22 cellular contexts compared by ENCODE assay signal in the genomic region with DNA sequence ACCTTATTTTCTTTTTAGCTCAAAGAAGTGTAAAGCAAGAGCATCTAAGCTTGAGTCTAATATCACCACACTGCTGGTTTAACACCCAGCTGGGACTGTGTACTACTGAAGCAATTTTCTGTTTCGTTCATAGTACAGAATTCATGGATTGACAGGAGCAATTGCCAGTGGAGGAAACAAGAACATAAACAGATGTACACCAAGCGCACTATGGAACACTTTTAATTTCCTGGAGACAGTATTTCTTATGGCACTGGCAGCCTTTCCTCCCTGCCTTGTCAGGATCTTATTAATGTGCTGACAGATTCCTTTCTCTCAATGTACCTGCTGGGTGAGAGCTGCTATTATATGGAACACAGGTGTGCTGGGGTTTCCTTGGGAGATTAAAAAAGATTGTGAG.
"Had no signal": no experiment of that assay in that cellular context is flagged by ENCODE, and none has a peak within 500 bp of the region (broad histone marks: within the 10 kb centered on the region; RNA-seq: fewer than 3 reads in every experiment).

No MANE protein-coding gene starts in this region.

- ATAC-seq: gastroesophageal sphincter; heart left ventricle; left cardiac atrium; left ventricle myocardium superior; lower lobe of right lung; naive thymus-derived CD8-positive, alpha-beta T cell; right lobe of liver; stimulated activated naive CD8-positive, alpha-beta T cell treated with anti-CD3 and anti-CD28 coated beads, Interleukin-15, amount 100 ng/mL, for 72 hours had no signal

- H3K4me2 ChIP-seq: hepatocyte, neural progenitor cell had no signal

- DNase-seq: dorsolateral prefrontal cortex; effector CD4-positive, alpha-beta T cell; endodermal cell; foreskin fibroblast; heart left ventricle; left cardiac atrium; left ventricle myocardium superior; lower lobe of right lung; naive thymus-derived CD8-positive, alpha-beta T cell; right lobe of liver; stimulated activated CD4-positive, alpha-beta T cell treated with anti-CD3 and anti-CD28 coated beads, Interleukin-15, amount 100 ng/mL, for 24 hours; stimulated activated CD4-positive, alpha-beta T cell treated with anti-CD3 and anti-CD28 coated beads, Interleukin-2, amount 100 ng/mL, for 48 hours; stimulated activated naive CD4-positive, alpha-beta T cell; stimulated activated naive CD8-positive, alpha-beta T cell treated with anti-CD3 and anti-CD28 coated beads, Interleukin-15, amount 100 ng/mL, for 72 hours; thyroid gland had no signal

- H3K4me1 ChIP-seq: parathyroid adenoma had no signal

- H2AFZ ChIP-seq: hepatocyte, neural progenitor cell, parathyroid adenoma had no signal

- H3K36me3 ChIP-seq: gastroesophageal sphincter, heart left ventricle, lower lobe of right lung, neural progenitor cell, right lobe of liver, thyroid gland, vagina had no signal

- H3K27me3 ChIP-seq: dorsolateral prefrontal cortex, gastroesophageal sphincter, heart left ventricle, hepatocyte, neural progenitor cell, right lobe of liver, thyroid gland, vagina had no signal

- H3K9ac ChIP-seq: neural progenitor cell, parathyroid adenoma had no signal

- H3K9me3 ChIP-seq: gastroesophageal sphincter, lower lobe of right lung, right lobe of liver, thyroid gland, vagina had no signal

- H3K27ac Mint-ChIP-seq: endodermal cell; neural progenitor cell; progenitor cell of endocrine pancreas; stimulated activated naive CD8-positive, alpha-beta T cell treated with anti-CD3 and anti-CD28 coated beads, Interleukin-15, amount 100 ng/mL, for 72 hours had no signal

- H3K27me3 Mint-ChIP-seq: naive thymus-derived CD8-positive, alpha-beta T cell; progenitor cell of endocrine pancreas; stimulated activated naive CD8-positive, alpha-beta T cell treated with anti-CD3 and anti-CD28 coated beads, Interleukin-15, amount 100 ng/mL, for 72 hours had no signal

- H3K79me2 ChIP-seq: parathyroid adenoma had no signal

- H3K27ac ChIP-seq: dorsolateral prefrontal cortex, epithelial cell of prostate, gastroesophageal sphincter, heart left ventricle, hepatocyte, lower lobe of right lung, neural progenitor cell, parathyroid adenoma, right lobe of liver, thyroid gland, vagina had no signal

- H3K4me3 Mint-ChIP-seq: endodermal cell; neural progenitor cell; stimulated activated naive CD8-positive, alpha-beta T cell treated with anti-CD3 and anti-CD28 coated beads, Interleukin-15, amount 100 ng/mL, for 72 hours had no signal

- H3K4me3 ChIP-seq: dorsolateral prefrontal cortex, gastroesophageal sphincter, heart left ventricle, hepatocyte, lower lobe of right lung, neural progenitor cell, right lobe of liver, thyroid gland, vagina had no signal
